ENCODE assay signal across 10 cellular contexts in genomic region chr10:73867126-73867807, GRCh38. TPM values are rescaled to one million over a fixed set of nuclear protein-coding genes. Genes with fewer than 3 reads are reported as not detected.
DNase-seq lines count a peak whose midpoint lies in the region; ATAC-seq and TF ChIP-seq lines count a peak whose summit lies in the region.
"Had no signal": no experiment of that assay in that cellular context is flagged by ENCODE, and none has a peak within 500 bp of the region (broad histone marks: within the 10 kb centered on the region; RNA-seq: fewer than 3 reads in every experiment).

No MANE protein-coding gene starts in this region.

- peaks cover 34% of the 10 kb centered on the region for H3K36me3 ChIP-seq in CD4-positive, CD25-positive, alpha-beta regulatory T cell (ENCODE audit: control insufficient read depth, insufficient read depth, low read length)
- peaks cover 46% of the 10 kb centered on the region for H3K36me3 ChIP-seq in OCI-LY7 (ENCODE audit: insufficient read depth, low read length)
- H3K36me3 ChIP-seq: pancreas had no signal

- no peaks in the 10 kb centered on the region for H3K9me3 ChIP-seq in CD4-positive, CD25-positive, alpha-beta regulatory T cell (ENCODE audit: control insufficient read depth in 2 of 2, low read length in 2 of 2)
- H3K9me3 ChIP-seq in OCI-LY7 (ENCODE audit: low read length), result no peaks in the 10 kb centered on the region
- H3K9me3 ChIP-seq: pancreas had no signal

- CTCF ChIA-PET in OCI-LY7 (lab: Charles Lee; ENCODE audit: unreplicated experiment), result no interaction called here
- CTCF ChIA-PET in Calu3 (lab: Charles Lee), result interaction anchor here (0.8 to 1.3 kb wide), 2 partner anchors 12 to 14 kb away, joined by 3 read pairs; no protein-coding TSS in a partner anchor

- no peak overlapping the region for H3K4me3 ChIP-seq in CD4-positive, CD25-positive, alpha-beta regulatory T cell (ENCODE audit: low read depth, low read length)
- no peak overlapping the region for H3K4me3 ChIP-seq in OCI-LY7 (ENCODE audit: low read depth, low read length, poor library complexity, severe bottlenecking)
- H3K4me3 ChIP-seq in dorsolateral prefrontal cortex, result peak overlapping the region in 21 of 59 donors; percentile 1 to 44 (median 22)
- H3K4me3 ChIP-seq: pancreas, PC-9 had no signal

- no peak overlapping the region for H2AFZ ChIP-seq in OCI-LY7 (ENCODE audit: low read length)
- H2AFZ ChIP-seq: PC-9 had no signal

- H3K4me3 Mint-ChIP-seq in CD4-positive, CD25-positive, alpha-beta regulatory T cell, result peak overlapping the region in 3 of 4 donors; percentile 5 to 85 (median 43)
- H3K4me3 Mint-ChIP-seq in neural crest cell (peak overlapping the region; percentile 49), Calu3 (ENCODE audit: low read depth, unreplicated experiment) (no peak overlapping the region)

- no peak for ATAC-seq in CD4-positive, CD25-positive, alpha-beta regulatory T cell (ENCODE audit: low read depth in 2 of 2)
- ATAC-seq: pancreas had no signal

- H3K4me1 Mint-ChIP-seq in CD4-positive, CD25-positive, alpha-beta regulatory T cell, result peaks cover 10 to 99% (median 63%) of the 10 kb centered on the region in 4 donors
- peaks cover 23% of the 10 kb centered on the region for H3K4me1 Mint-ChIP-seq in neural crest cell
- peaks cover 23% of the 10 kb centered on the region for H3K4me1 Mint-ChIP-seq in Calu3 (ENCODE audit: low read depth, unreplicated experiment)

- no peak for TF ChIP-seq CTCF in OCI-LY7 (conservative IDR thresholded peaks at IDR 0.05; ENCODE audit: low read length)
- TF ChIP-seq CTCF in dorsolateral prefrontal cortex (IDR thresholded peaks at IDR 0.05 in 54 of 56, conservative IDR thresholded peaks at IDR 0.05 in 2 of 56; ENCODE audit: low read depth in 1 of 56, partially characterized antibody in 56 of 56), result no peak
- TF ChIP-seq CTCF in neural crest cell (conservative IDR thresholded peaks at IDR 0.05), result no peak
- no peak for TF ChIP-seq CTCF in Calu3 (IDR thresholded peaks at IDR 0.05; ENCODE audit: unreplicated experiment)

- H3K36me3 Mint-ChIP-seq in CD4-positive, CD25-positive, alpha-beta regulatory T cell, result peaks cover 23% of the 10 kb centered on the region
- H3K36me3 Mint-ChIP-seq in neural crest cell (ENCODE audit: low read depth) (peaks cover 6% of the 10 kb centered on the region), Calu3 (ENCODE audit: insufficient read depth, unreplicated experiment) (peaks cover 41% of the 10 kb centered on the region)

- no peaks in the 10 kb centered on the region for H3K27me3 ChIP-seq in CD4-positive, CD25-positive, alpha-beta regulatory T cell (ENCODE audit: control insufficient read depth, insufficient read depth, low read length)
- H3K27me3 ChIP-seq in dorsolateral prefrontal cortex, result no peaks in the 10 kb centered on the region
- H3K27me3 ChIP-seq: pancreas had no signal

- H4K20me1 ChIP-seq in OCI-LY7 (ENCODE audit: insufficient read depth, low read length), result no peaks in the 10 kb centered on the region

- H3K4me2 ChIP-seq in OCI-LY7 (ENCODE audit: low read length), result no peak overlapping the region
- H3K4me2 ChIP-seq: PC-9 had no signal

- no peaks in the 10 kb centered on the region for H3K27me3 Mint-ChIP-seq in CD4-positive, CD25-positive, alpha-beta regulatory T cell
- H3K27me3 Mint-ChIP-seq in neural crest cell (ENCODE audit: low read depth) (no peaks in the 10 kb centered on the region), Calu3 (ENCODE audit: unreplicated experiment) (no peaks in the 10 kb centered on the region)

- intact Hi-C loops in OCI-LY7 (cut with micrococcal nuclease; ENCODE audit: unreplicated experiment) (no loop called here), dorsolateral prefrontal cortex (cut with DNase I) (no loop called here), Calu3 (cut with micrococcal nuclease; ENCODE audit: unreplicated experiment) (no loop called here)

- H3K4me1 ChIP-seq in CD4-positive, CD25-positive, alpha-beta regulatory T cell (ENCODE audit: control insufficient read depth, insufficient read depth, low read length, poor library complexity, severe bottlenecking), result peaks cover 91% of the 10 kb centered on the region
- peaks cover 40% of the 10 kb centered on the region for H3K4me1 ChIP-seq in OCI-LY7 (ENCODE audit: insufficient read depth, low read length, poor library complexity, severe bottlenecking)
- H3K4me1 ChIP-seq: pancreas had no signal

- no peaks in the 10 kb centered on the region for H3K9me2 ChIP-seq in OCI-LY7 (ENCODE audit: insufficient read depth, low read length)

- H3K79me2 ChIP-seq in OCI-LY7 (ENCODE audit: insufficient read depth, low read depth, low read length), result no peaks in the 10 kb centered on the region; the same call in 1 of the 2 replicates

- POLR2A ChIA-PET in OCI-LY7 (lab: Charles Lee), result no interaction called here

- peak overlapping the region; percentile 96 to 100 (median 97) for H3K27ac Mint-ChIP-seq in CD4-positive, CD25-positive, alpha-beta regulatory T cell
- H3K27ac Mint-ChIP-seq in neural crest cell (ENCODE audit: unreplicated experiment) (peak overlapping the region; percentile 19), Calu3 (ENCODE audit: unreplicated experiment) (no peak overlapping the region)

- BruUV-seq in OCI-LY7 (replicated peaks; lab: Mats Ljungman, UMichigan), result no TSS peak
- BruUV-seq in Calu3 (replicated peaks; lab: Mats Ljungman, UMichigan), result no TSS peak

- peak overlapping the region; percentile 79 for H3K27ac ChIP-seq in CD4-positive, CD25-positive, alpha-beta regulatory T cell (ENCODE audit: insufficient read depth, low read length, poor library complexity, severe bottlenecking)
- H3K27ac ChIP-seq in OCI-LY7 (ENCODE audit: low read depth, low read length, poor library complexity, severe bottlenecking) (peak overlapping the region; percentile 89), dorsolateral prefrontal cortex (peak overlapping the region in 58 of 59 donors; percentile 2 to 94 (median 78))
- H3K27ac ChIP-seq: pancreas, PC-9 had no signal

- no peaks in the 10 kb centered on the region for H3K9me3 Mint-ChIP-seq in CD4-positive, CD25-positive, alpha-beta regulatory T cell
- H3K9me3 Mint-ChIP-seq in neural crest cell (no peaks in the 10 kb centered on the region), Calu3 (ENCODE audit: low read depth, unreplicated experiment) (no peaks in the 10 kb centered on the region)

- no peak for DNase-seq in CD4-positive, CD25-positive, alpha-beta regulatory T cell
- DNase-seq in OCI-LY7 (ENCODE audit: low spot score) (no peak), dorsolateral prefrontal cortex (peak in 8 of 10 donors; percentile 32 to 80 (median 66)), neural crest cell (ENCODE audit: low read depth, low spot score) (peak; percentile 34), NOMO-1 (lab: John Stamatoyannopoulos, UW; ENCODE audit: unreplicated experiment in 2 of 2) (no peak), hippocampal formation (lab: John Stamatoyannopoulos, UW) (no peak), H4 (ENCODE audit: low spot score) (no peak), Calu3 (no peak)
- DNase-seq: pancreas, PC-9 had no signal

RNA-seq across cellular contexts. Expression of gene CAMK2G, which starts 7.1 kb away (rescaled TPM):
- 58.8 TPM for total RNA-seq in CD4-positive, CD25-positive, alpha-beta regulatory T cell
- polyA plus RNA-seq in CD4-positive, CD25-positive, alpha-beta regulatory T cell, result 1 to 10 TPM; 4.3 to 5.3 (median 4.7) TPM
- 21.1 and 29.1 TPM in 2 replicates for total RNA-seq in OCI-LY7 (2014; rRNA removed; shearing (Covaris generic))
- total RNA-seq in OCI-LY7 (2022) (34.8 and 41.6 TPM in 2 replicates), dorsolateral prefrontal cortex (100 to 1,000 TPM; 132 to 380 (median 250) TPM), neural crest cell (25.5 and 25.7 TPM in 2 replicates), Calu3 (2022) (58.1 and 58.9 TPM in 2 replicates)
- total RNA-seq in H4 (2014; rRNA removed; shearing (Covaris generic)), result 24.1 and 27.4 TPM in 2 replicates

RNA-seq across cellular contexts. Expression of gene PLAU, which starts 43.7 kb away (rescaled TPM):
- total RNA-seq in CD4-positive, CD25-positive, alpha-beta regulatory T cell, result 0.35 TPM
- polyA plus RNA-seq in CD4-positive, CD25-positive, alpha-beta regulatory T cell, result not detected
- 2.0 and 5.2 TPM in 2 replicates for total RNA-seq in OCI-LY7 (2014; rRNA removed; shearing (Covaris generic))
- total RNA-seq in OCI-LY7 (2022) (0.74 and 0.85 TPM in 2 replicates), dorsolateral prefrontal cortex (1 to 10 TPM in 88 of 120 experiments, under 1 TPM in 31, not detected in 1; 0.37 to 7.2 (median 1.4) TPM), neural crest cell (3.5 and 4.2 TPM in 2 replicates), Calu3 (2022) (655 and 706 TPM in 2 replicates)
- total RNA-seq in H4 (2014; rRNA removed; shearing (Covaris generic)), result 149 and 153 TPM in 2 replicates

RNA-seq across cellular contexts. Expression of gene NDST2, which starts 55.9 kb away (rescaled TPM):
- total RNA-seq in CD4-positive, CD25-positive, alpha-beta regulatory T cell, result 74.4 TPM
- 10 to 100 TPM; 20.6 to 28.5 (median 24.6) TPM for polyA plus RNA-seq in CD4-positive, CD25-positive, alpha-beta regulatory T cell
- 27.7 and 45.2 TPM in 2 replicates for total RNA-seq in OCI-LY7 (2014; rRNA removed; shearing (Covaris generic))
- 52.8 and 59.7 TPM in 2 replicates for total RNA-seq in OCI-LY7 (2022)
- total RNA-seq in dorsolateral prefrontal cortex, result 10 to 100 TPM; 22.9 to 57.3 (median 34.5) TPM
- total RNA-seq in neural crest cell, result 27.6 and 35.7 TPM in 2 replicates
- 8.5 and 14.8 TPM in 2 replicates for total RNA-seq in H4 (2014; rRNA removed; shearing (Covaris generic))
- 24.8 and 26.7 TPM in 2 replicates for total RNA-seq in Calu3 (2022)

Comparison
In these comparisons a context has a peak if more than half of its experiments do, and no peak if none do; other contexts are left out.
1. DNase-seq: peak in dorsolateral prefrontal cortex (8 of 10) and neural crest cell (single experiment); none in CD4-positive, CD25-positive, alpha-beta regulatory T cell (0 of 3), OCI-LY7 (single experiment), NOMO-1 (0 of 2), hippocampal formation (0 of 2), H4 (single experiment) and Calu3 (single experiment).
2. RNA of gene PLAU, which starts 43.7 kb away (total RNA-seq): 655 to 706 TPM in Calu3 and 149 to 153 TPM in H4; 3.5 to 4.2 TPM in neural crest cell, 0.74 to 5.2 TPM in OCI-LY7, 0.37 to 7.2 TPM in dorsolateral prefrontal cortex and 0.35 TPM in CD4-positive, CD25-positive, alpha-beta regulatory T cell (single experiment); every median in the first group is over 10 times any median in the second.
3. Peak in every context shown above with its lines, with median percentiles within 50 percentile points of each other: H3K27ac ChIP-seq.